In the genomic region with DNA sequence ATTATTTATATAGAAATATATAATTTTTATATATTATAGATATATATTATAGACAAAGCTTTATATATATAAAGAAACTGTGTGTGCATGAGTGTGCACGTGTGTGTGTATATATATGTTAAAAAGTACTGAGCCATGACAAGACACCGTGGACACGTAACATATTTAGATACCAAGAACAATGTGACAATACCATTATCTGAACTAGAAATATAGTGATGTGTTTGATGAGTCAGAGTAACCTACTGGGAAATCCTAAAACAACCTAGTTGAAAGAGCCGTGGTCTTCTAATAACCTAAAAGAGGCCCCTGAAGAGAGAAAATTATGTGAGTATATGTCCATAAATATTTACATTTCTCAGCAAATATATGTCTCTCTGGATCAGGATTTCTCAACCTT, we compare ENCODE assay signal across 27 cellular contexts. TPM values are rescaled to one million over a fixed set of nuclear protein-coding genes. Genes with fewer than 3 reads are reported as not detected.
A peak's percentile ranks its signal among the peaks of the same experiment; 100 is the strongest.
DNase-seq lines count a peak whose midpoint lies in the region; ATAC-seq and TF ChIP-seq lines count a peak whose summit lies in the region.
"Had no signal": no experiment of that assay in that cellular context is flagged by ENCODE, and none has a peak within 500 bp of the region (broad histone marks: within the 10 kb centered on the region; RNA-seq: fewer than 3 reads in every experiment).

No MANE protein-coding gene starts in this region.

- no peak for DNase-seq in activated CD4-positive, alpha-beta T cell treated with anti-CD3 and anti-CD28 coated beads for 36 hours
- no peak for DNase-seq in activated CD4-positive, alpha-beta T cell treated with anti-CD3 and anti-CD28 coated beads for 48 hours
- no peak for DNase-seq in SK-N-MC (ENCODE audit: low read depth, low spot score)
- no peak for DNase-seq in stimulated activated effector memory CD8-positive, alpha-beta T cell treated with anti-CD3 and anti-CD28 coated beads, Interleukin-12 subunit alpha, Interleukin-12 subunit beta, amount 100 ng/mL, for 72 hours (ENCODE audit: low spot score in 2 of 2)
- DNase-seq in NCI-H2196 treated with DMSO at 0.1 percent for 48 hours (lab: John Stamatoyannopoulos, UW; ENCODE audit: unreplicated experiment): no peak
- DNase-seq in activated CD8-positive, alpha-beta memory T cell treated with anti-CD3 and anti-CD28 coated beads, Interleukin-2, amount 10 ng/mL, durations not matched to agents 7 days and 5 days: no peak
- DNase-seq: activated B cell treated with CpG ODN at 0.5 μM for 24 hours; activated CD4-positive, alpha-beta T cell treated with anti-CD3 and anti-CD28 coated beads, Interleukin-2, amount 50 U/mL, for 4 hours; dermis blood vessel endothelial cell; GM23248; HFFc6; Karpas-422; left colon; NCI-H1694 treated with DMSO at 0.1 percent for 48 hours; NCI-H226; NCI-H774; right cardiac atrium; stimulated activated CD4-positive, alpha-beta T cell treated with anti-CD3 and anti-CD28 coated beads, Interleukin-2, amount 100 ng/mL, for 24 hours; T1000; trophoblast cell had no signal

- no peaks in the 10 kb centered on the region for H3K9me3 ChIP-seq in SK-N-MC (ENCODE audit: low read depth, low read length)
- H3K9me3 ChIP-seq: BLaER1 treated with 17β-estradiol and CSF1 and Interleukin-3, amounts not matched to agents 10 nM and 100 nM; gastroesophageal sphincter had no signal

- H3K4me2 ChIP-seq in KMS-11: no peak overlapping the region; the same call in 1 of the 2 replicates
- H3K4me2 ChIP-seq: BLaER1 treated with 17β-estradiol and CSF1 and Interleukin-3, amounts not matched to agents 10 nM and 100 nM; hepatocyte had no signal

- POLR2A ChIA-PET in activated CD4-positive, alpha-beta T cell treated with anti-CD3 and anti-CD28 coated beads for 36 hours (lab: Charles Lee): no interaction called here

- H3K4me3 ChIP-seq in KMS-11 (IDR thresholded peaks at IDR 0.05; ENCODE audit: insufficient read depth, low read depth, low read length) (no peak overlapping the region), SK-N-MC (no peak overlapping the region)
- H3K4me3 ChIP-seq: BLaER1 treated with 17β-estradiol and CSF1 and Interleukin-3, amounts not matched to agents 10 nM and 100 nM; gastroesophageal sphincter; GM23248; hepatocyte had no signal

- no peaks in the 10 kb centered on the region for H3K27me3 ChIP-seq in KMS-11 (ENCODE audit: insufficient read depth, low read depth)
- H3K27me3 ChIP-seq: BLaER1 treated with 17β-estradiol and CSF1 and Interleukin-3, amounts not matched to agents 10 nM and 100 nM; gastroesophageal sphincter; hepatocyte had no signal

- H3K36me3 ChIP-seq in KMS-11 (ENCODE audit: insufficient read depth) (no peaks in the 10 kb centered on the region), SK-N-MC (ENCODE audit: insufficient read depth, low read length) (no peaks in the 10 kb centered on the region)
- H3K36me3 ChIP-seq: BLaER1 treated with 17β-estradiol and CSF1 and Interleukin-3, amounts not matched to agents 10 nM and 100 nM; gastroesophageal sphincter had no signal

- no peaks in the 10 kb centered on the region for H3K36me3 Mint-ChIP-seq in activated CD4-positive, alpha-beta T cell treated with anti-CD3 and anti-CD28 coated beads for 36 hours (ENCODE audit: low read depth)
- H3K36me3 Mint-ChIP-seq in stimulated activated effector memory CD8-positive, alpha-beta T cell treated with anti-CD3 and anti-CD28 coated beads, Interleukin-12 subunit alpha, Interleukin-12 subunit beta, amount 100 ng/mL, for 72 hours: no peaks in the 10 kb centered on the region
- H3K36me3 Mint-ChIP-seq in activated CD8-positive, alpha-beta memory T cell treated with anti-CD3 and anti-CD28 coated beads, Interleukin-2, amount 10 ng/mL, durations not matched to agents 7 days and 5 days: no peaks in the 10 kb centered on the region

- no peaks in the 10 kb centered on the region for H3K79me2 ChIP-seq in KMS-11 (ENCODE audit: insufficient read depth, low read depth)
- H3K79me2 ChIP-seq: hepatocyte, parathyroid adenoma had no signal

- intact Hi-C loops in activated CD4-positive, alpha-beta T cell treated with anti-CD3 and anti-CD28 coated beads for 36 hours (cut with DNase I, micrococcal nuclease): no loop called here

- H3K9ac ChIP-seq in KMS-11 (no peak overlapping the region), SK-N-MC (ENCODE audit: insufficient read length) (no peak overlapping the region)
- H3K9ac ChIP-seq: BLaER1 treated with 17β-estradiol and CSF1 and Interleukin-3, amounts not matched to agents 10 nM and 100 nM; GM23248; parathyroid adenoma had no signal

- no peak overlapping the region for H3K27ac Mint-ChIP-seq in activated CD4-positive, alpha-beta T cell treated with anti-CD3 and anti-CD28 coated beads for 36 hours
- H3K27ac Mint-ChIP-seq in stimulated activated effector memory CD8-positive, alpha-beta T cell treated with anti-CD3 and anti-CD28 coated beads, Interleukin-12 subunit alpha, Interleukin-12 subunit beta, amount 100 ng/mL, for 72 hours: no peak overlapping the region
- no peak overlapping the region for H3K27ac Mint-ChIP-seq in activated CD8-positive, alpha-beta memory T cell treated with anti-CD3 and anti-CD28 coated beads, Interleukin-2, amount 10 ng/mL, durations not matched to agents 7 days and 5 days
- H3K27ac Mint-ChIP-seq: activated B cell treated with CpG ODN at 0.5 μM for 24 hours, HFFc6 had no signal

- H4K20me1 ChIP-seq in KMS-11 (ENCODE audit: insufficient read depth): no peaks in the 10 kb centered on the region
- H4K20me1 ChIP-seq: BLaER1 treated with 17β-estradiol and CSF1 and Interleukin-3, amounts not matched to agents 10 nM and 100 nM had no signal

- H3K27ac ChIP-seq in KMS-11 (no peak overlapping the region; the same call in 1 of the 2 replicates), SK-N-MC (peak overlapping the region; percentile 15; the same call in 1 of the 2 replicates)
- H3K27ac ChIP-seq: BLaER1 treated with 17β-estradiol and CSF1 and Interleukin-3, amounts not matched to agents 10 nM and 100 nM; gastroesophageal sphincter; GM23248; hepatocyte; parathyroid adenoma had no signal

- peaks cover 56% of the 10 kb centered on the region for H3K4me1 ChIP-seq in KMS-11 (ENCODE audit: low read depth, poor library complexity, severe bottlenecking)
- H3K4me1 ChIP-seq: BLaER1 treated with 17β-estradiol and CSF1 and Interleukin-3, amounts not matched to agents 10 nM and 100 nM; parathyroid adenoma had no signal

- no peak overlapping the region for H3K4me3 Mint-ChIP-seq in activated CD4-positive, alpha-beta T cell treated with anti-CD3 and anti-CD28 coated beads for 36 hours
- no peak overlapping the region for H3K4me3 Mint-ChIP-seq in stimulated activated effector memory CD8-positive, alpha-beta T cell treated with anti-CD3 and anti-CD28 coated beads, Interleukin-12 subunit alpha, Interleukin-12 subunit beta, amount 100 ng/mL, for 72 hours
- no peak overlapping the region for H3K4me3 Mint-ChIP-seq in activated CD8-positive, alpha-beta memory T cell treated with anti-CD3 and anti-CD28 coated beads, Interleukin-2, amount 10 ng/mL, durations not matched to agents 7 days and 5 days
- H3K4me3 Mint-ChIP-seq: activated B cell treated with CpG ODN at 0.5 μM for 24 hours, HFFc6, neural crest cell had no signal

- ATAC-seq in activated CD4-positive, alpha-beta T cell treated with anti-CD3 and anti-CD28 coated beads for 36 hours: peak; percentile 16
- peak; percentile 49 for ATAC-seq in stimulated activated effector memory CD8-positive, alpha-beta T cell treated with anti-CD3 and anti-CD28 coated beads, Interleukin-12 subunit alpha, Interleukin-12 subunit beta, amount 100 ng/mL, for 72 hours
- ATAC-seq in activated CD8-positive, alpha-beta memory T cell treated with anti-CD3 and anti-CD28 coated beads, Interleukin-2, amount 10 ng/mL, durations not matched to agents 7 days and 5 days: no peak
- ATAC-seq: gastroesophageal sphincter, left colon, Panc1, right cardiac atrium had no signal

- no peak for TF ChIP-seq CTCF in KMS-11 (conservative IDR thresholded peaks at IDR 0.05; ENCODE audit: low read depth, low read length)

- CTCF ChIA-PET in activated CD4-positive, alpha-beta T cell treated with anti-CD3 and anti-CD28 coated beads for 36 hours (lab: Charles Lee): no interaction called here
- CTCF ChIA-PET in activated CD8-positive, alpha-beta memory T cell treated with anti-CD3 and anti-CD28 coated beads, Interleukin-2, amount 10 ng/mL, durations not matched to agents 7 days and 5 days (lab: Charles Lee): no interaction called here

- no peaks in the 10 kb centered on the region for H3K4me1 Mint-ChIP-seq in activated CD4-positive, alpha-beta T cell treated with anti-CD3 and anti-CD28 coated beads for 36 hours
- peaks cover 7% of the 10 kb centered on the region for H3K4me1 Mint-ChIP-seq in stimulated activated effector memory CD8-positive, alpha-beta T cell treated with anti-CD3 and anti-CD28 coated beads, Interleukin-12 subunit alpha, Interleukin-12 subunit beta, amount 100 ng/mL, for 72 hours
- peaks cover 8% of the 10 kb centered on the region for H3K4me1 Mint-ChIP-seq in activated CD8-positive, alpha-beta memory T cell treated with anti-CD3 and anti-CD28 coated beads, Interleukin-2, amount 10 ng/mL, durations not matched to agents 7 days and 5 days
- H3K4me1 Mint-ChIP-seq: neural crest cell had no signal

- H3K9me3 Mint-ChIP-seq in activated CD4-positive, alpha-beta T cell treated with anti-CD3 and anti-CD28 coated beads for 36 hours (ENCODE audit: low read depth): no peaks in the 10 kb centered on the region
- peaks cover 4% of the 10 kb centered on the region for H3K9me3 Mint-ChIP-seq in stimulated activated effector memory CD8-positive, alpha-beta T cell treated with anti-CD3 and anti-CD28 coated beads, Interleukin-12 subunit alpha, Interleukin-12 subunit beta, amount 100 ng/mL, for 72 hours
- H3K9me3 Mint-ChIP-seq in activated CD8-positive, alpha-beta memory T cell treated with anti-CD3 and anti-CD28 coated beads, Interleukin-2, amount 10 ng/mL, durations not matched to agents 7 days and 5 days (ENCODE audit: low read depth): no peaks in the 10 kb centered on the region
- H3K9me3 Mint-ChIP-seq: activated B cell treated with CpG ODN at 0.5 μM for 24 hours, HFFc6 had no signal

- peak overlapping the region; percentile 7; the same call in 1 of the 2 replicates for H2AFZ ChIP-seq in KMS-11 (ENCODE audit: low read depth)
- H2AFZ ChIP-seq: GM23248, hepatocyte, parathyroid adenoma had no signal

- no peaks in the 10 kb centered on the region for H3K27me3 Mint-ChIP-seq in activated CD4-positive, alpha-beta T cell treated with anti-CD3 and anti-CD28 coated beads for 36 hours
- H3K27me3 Mint-ChIP-seq in activated CD8-positive, alpha-beta memory T cell treated with anti-CD3 and anti-CD28 coated beads, Interleukin-2, amount 10 ng/mL, durations not matched to agents 7 days and 5 days: no peaks in the 10 kb centered on the region
- H3K27me3 Mint-ChIP-seq: activated B cell treated with CpG ODN at 0.5 μM for 24 hours had no signal

RNA-seq across cellular contexts. Expression of gene ITGB8, which starts 50.7 kb away (rescaled TPM):
- under 1 TPM in 1 of 2 experiments, not detected in 1; 0.07 TPM for total RNA-seq in activated CD4-positive, alpha-beta T cell treated with anti-CD3 and anti-CD28 coated beads for 36 hours
- total RNA-seq in activated CD8-positive, alpha-beta memory T cell treated with anti-CD3 and anti-CD28 coated beads, Interleukin-2, amount 10 ng/mL, durations not matched to agents 7 days and 5 days: under 1 TPM; 0.06 to 0.07 TPM
- total RNA-seq: HFFc6 had no signal
